In the genomic region with DNA sequence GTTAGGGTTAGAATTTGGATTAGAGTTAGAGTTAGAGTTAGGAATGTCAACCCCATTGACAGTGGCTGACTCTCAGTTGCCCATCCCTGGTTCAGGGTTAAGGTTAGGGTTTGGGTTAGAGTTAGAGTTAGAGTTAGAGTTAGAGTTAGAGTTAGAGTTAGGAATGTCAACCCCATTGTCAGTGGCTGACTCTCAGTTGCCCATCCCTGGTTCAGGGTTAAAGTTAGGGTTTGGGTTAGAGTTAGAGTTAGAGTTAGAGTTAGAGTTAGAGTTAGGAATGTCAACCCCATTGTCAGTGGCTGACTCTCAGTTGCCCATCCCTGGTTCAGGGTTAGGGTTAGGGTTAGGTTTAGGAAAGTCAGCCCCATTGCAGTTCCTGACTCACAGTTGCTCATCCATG, we compare ENCODE assay signal across 13 cellular contexts. TPM values are rescaled to one million over a fixed set of nuclear protein-coding genes. Genes with fewer than 3 reads are reported as not detected.
"Had no signal": no experiment of that assay in that cellular context is flagged by ENCODE, and none has a peak within 500 bp of the region (broad histone marks: within the 10 kb centered on the region; RNA-seq: fewer than 3 reads in every experiment).

No MANE protein-coding gene starts in this region.

RNA-seq across cellular contexts. Expression of a gene that starts 8.6 kb away (rescaled TPM):
- total RNA-seq: activated B cell treated with CpG ODN at 0.5 μM for 24 hours; activated CD4-positive, alpha-beta memory T cell treated with anti-CD3 and anti-CD28 coated beads for 36 hours; activated CD4-positive, alpha-beta memory T cell treated with anti-CD3 and anti-CD28 coated beads, Interleukin-2, amount 10 ng/mL, durations not matched to agents 7 days and 5 days; activated CD4-positive, alpha-beta T cell treated with anti-CD3 and anti-CD28 coated beads for 36 hours; activated CD4-positive, alpha-beta T cell treated with anti-CD3 and anti-CD28 coated beads, Interleukin-2, amount 10 ng/mL, durations not matched to agents 24 days and 14 days; activated CD8-positive, alpha-beta memory T cell treated with anti-CD3 and anti-CD28 coated beads for 36 hours; activated CD8-positive, alpha-beta memory T cell treated with anti-CD3 and anti-CD28 coated beads, Interleukin-2, amount 10 ng/mL, durations not matched to agents 7 days and 5 days; activated CD8-positive, alpha-beta T cell treated with anti-CD3 and anti-CD28 coated beads for 36 hours; activated CD8-positive, alpha-beta T cell treated with anti-CD3 and anti-CD28 coated beads, Interleukin-2, amount 10 ng/mL, durations not matched to agents 7 days and 5 days; T-helper 1 cell treated with Interleukin-12 subunit alpha and Interleukin-12 subunit beta and Interleukin-4 antibody, amounts not matched to agents 30 ng/mL and 1 ng/mL, for 36 hours; T-helper 17 cell; T-helper 2 cell treated with Interferon-gamma antibody and Interleukin-4, amounts not matched to agents 100 ng/mL and 5 ng/mL, for 36 hours; WTC11 had no signal
